8 cellular contexts compared by ENCODE assay signal in genomic region chr10:99854860-99855259, GRCh38.
DNase-seq lines count a peak whose midpoint lies in the region; ATAC-seq and TF ChIP-seq lines count a peak whose summit lies in the region.

No MANE protein-coding gene starts in this region.

- H2AFZ ChIP-seq in mesenchymal stem cell (ENCODE audit: low read depth, low read length), result no peak overlapping the region

- no peak overlapping the region for H3K4ac ChIP-seq in mesenchymal stem cell (ENCODE audit: low read depth in 1 of 2, low read length in 2 of 2)

- no peak overlapping the region for H4K91ac ChIP-seq in mesenchymal stem cell (ENCODE audit: low read length)

- H3K4me3 ChIP-seq in cardiac fibroblast (replicated peaks in 1 of 2; ENCODE audit: low read depth in 2 of 2, low read length in 2 of 2) (no peak overlapping the region), mesenchymal stem cell (ENCODE audit: insufficient read depth in 1 of 2, low read depth in 1 of 2, low read length in 2 of 2) (no peak overlapping the region)

- H3K36me3 ChIP-seq in mesenchymal stem cell (ENCODE audit: control insufficient read depth in 1 of 2, insufficient read depth in 2 of 2, low read depth in 1 of 2, low read length in 2 of 2), result peaks cover 0 to 22% of the 10 kb centered on the region in 2 experiments

- DNase-seq in CD14-positive monocyte (ENCODE audit: low spot score) (no peak), NAMALWA (ENCODE audit: low spot score) (peak; percentile 21), cardiac fibroblast (ENCODE audit: low read depth in 2 of 2) (peak; percentile 83 to 90), mesenchymal stem cell (peak; percentile 84)
- DNase-seq in stimulated activated naive B cell treated with anti-CD40 and anti-IgM and Interleukin-4, amounts not matched to agents 10 μg/mL and 1 μg/mL and 100 μg/mL, for 72 hours, result no peak

- H3K9ac ChIP-seq in mesenchymal stem cell (ENCODE audit: low read length), result peak overlapping the region; percentile 40

- ATAC-seq in HG03135 (IDR thresholded peaks at IDR 0.05; ENCODE audit: unreplicated experiment) (no peak), HG03097 (IDR thresholded peaks at IDR 0.05; ENCODE audit: low FRiP score, unreplicated experiment) (no peak), GM18502 (IDR thresholded peaks at IDR 0.05; ENCODE audit: poor library complexity, unreplicated experiment) (no peak)
- ATAC-seq in stimulated activated naive B cell treated with anti-CD40 and anti-IgM and Interleukin-4, amounts not matched to agents 10 μg/mL and 1 μg/mL and 100 μg/mL, for 72 hours (replicated peaks), result no peak

- H3K27ac ChIP-seq in mesenchymal stem cell (ENCODE audit: low read length, poor library complexity, severe bottlenecking), result no peak overlapping the region

- H3K14ac ChIP-seq in mesenchymal stem cell (ENCODE audit: low read length in 2 of 2), result no peak overlapping the region

- 52% methylated on average over 5 of the region's 6 CpGs for WGBS in mesenchymal stem cell

- TF ChIP-seq CTCF in CD14-positive monocyte (IDR thresholded peaks at IDR 0.05) (peak; percentile 9), cardiac fibroblast (IDR thresholded peaks at IDR 0.05; ENCODE audit: low read depth, low read length) (peak; percentile 65)

- H2BK5ac ChIP-seq in mesenchymal stem cell (ENCODE audit: low read depth, low read length, poor library complexity, severe bottlenecking), result no peak overlapping the region

- H2BK15ac ChIP-seq in mesenchymal stem cell (ENCODE audit: low read depth, poor library complexity, severe bottlenecking), result no peak overlapping the region

- peaks cover 6% of the 10 kb centered on the region for H3K4me1 Mint-ChIP-seq in CD14-positive monocyte
- no peaks in the 10 kb centered on the region for H3K4me1 Mint-ChIP-seq in stimulated activated naive B cell treated with anti-CD40 and anti-IgM and Interleukin-4, amounts not matched to agents 10 μg/mL and 1 μg/mL and 100 μg/mL, for 72 hours

- no peak overlapping the region for H3K18ac ChIP-seq in mesenchymal stem cell (ENCODE audit: low read depth in 1 of 2, low read length in 2 of 2)

- H3K23ac ChIP-seq in mesenchymal stem cell (ENCODE audit: low read length in 2 of 2), result no peak overlapping the region

- no peak overlapping the region for H4K8ac ChIP-seq in mesenchymal stem cell (ENCODE audit: low read length)

- no peak overlapping the region for H2BK120ac ChIP-seq in mesenchymal stem cell (ENCODE audit: low read depth, low read length)

- H3K4me1 ChIP-seq in mesenchymal stem cell (ENCODE audit: control insufficient read depth, insufficient read depth, low read depth, low read length), result no peaks in the 10 kb centered on the region

- H3K79me1 ChIP-seq in mesenchymal stem cell (replicated peaks; ENCODE audit: low read length, poor library complexity, severe bottlenecking), result no peaks in the 10 kb centered on the region

- H3K4me2 ChIP-seq in mesenchymal stem cell (ENCODE audit: low read length, poor library complexity, severe bottlenecking), result no peak overlapping the region

- H3K27ac Mint-ChIP-seq in CD14-positive monocyte, result no peak overlapping the region
- H3K27ac Mint-ChIP-seq in stimulated activated naive B cell treated with anti-CD40 and anti-IgM and Interleukin-4, amounts not matched to agents 10 μg/mL and 1 μg/mL and 100 μg/mL, for 72 hours, result no peak overlapping the region

- H3K4me3 Mint-ChIP-seq in CD14-positive monocyte, result no peak overlapping the region
- H3K4me3 Mint-ChIP-seq in stimulated activated naive B cell treated with anti-CD40 and anti-IgM and Interleukin-4, amounts not matched to agents 10 μg/mL and 1 μg/mL and 100 μg/mL, for 72 hours, result no peak overlapping the region

- H3K9me3 Mint-ChIP-seq in CD14-positive monocyte, result peaks cover 0 to 3% (median 0%) of the 10 kb centered on the region in 7 donors
- no peaks in the 10 kb centered on the region for H3K9me3 Mint-ChIP-seq in stimulated activated naive B cell treated with anti-CD40 and anti-IgM and Interleukin-4, amounts not matched to agents 10 μg/mL and 1 μg/mL and 100 μg/mL, for 72 hours

- peaks cover 0 to 4% (median 0%) of the 10 kb centered on the region in 3 donors for H3K27me3 Mint-ChIP-seq in CD14-positive monocyte (ENCODE audit: low read depth in 3 of 3)
- H3K27me3 Mint-ChIP-seq in stimulated activated naive B cell treated with anti-CD40 and anti-IgM and Interleukin-4, amounts not matched to agents 10 μg/mL and 1 μg/mL and 100 μg/mL, for 72 hours, result peaks cover 5 to 12% of the 10 kb centered on the region in 2 donors

- intact Hi-C loops in CD14-positive monocyte (cut with micrococcal nuclease), result no loop called here

- no peaks in the 10 kb centered on the region for H3K27me3 ChIP-seq in mesenchymal stem cell (ENCODE audit: control insufficient read depth in 1 of 2, insufficient read depth in 1 of 2, low read length in 2 of 2)

- no peaks in the 10 kb centered on the region for H3K9me3 ChIP-seq in mesenchymal stem cell (ENCODE audit: control insufficient read depth, low read length)

- H2BK12ac ChIP-seq in mesenchymal stem cell (ENCODE audit: low read length in 2 of 2), result no peak overlapping the region

- no peaks in the 10 kb centered on the region for H3K36me3 Mint-ChIP-seq in CD14-positive monocyte
- H3K36me3 Mint-ChIP-seq in stimulated activated naive B cell treated with anti-CD40 and anti-IgM and Interleukin-4, amounts not matched to agents 10 μg/mL and 1 μg/mL and 100 μg/mL, for 72 hours, result peaks cover 9 to 17% of the 10 kb centered on the region in 2 donors

- no peak overlapping the region for H2AK5ac ChIP-seq in mesenchymal stem cell (ENCODE audit: low read length, severe bottlenecking)

Comparison
In these comparisons a context has a peak if more than half of its experiments do, and no peak if none do; other contexts are left out.
1. DNase-seq: peak in NAMALWA (single experiment), cardiac fibroblast (2 of 2) and mesenchymal stem cell (single experiment); none in CD14-positive monocyte (single experiment) and stimulated activated naive B cell treated with anti-CD40 and anti-IgM and Interleukin-4, amounts not matched to agents 10 μg/mL and 1 μg/mL and 100 μg/mL, for 72 hours (single experiment).